Comparison of ENCODE assay signal across 32 cellular contexts in the genomic region with DNA sequence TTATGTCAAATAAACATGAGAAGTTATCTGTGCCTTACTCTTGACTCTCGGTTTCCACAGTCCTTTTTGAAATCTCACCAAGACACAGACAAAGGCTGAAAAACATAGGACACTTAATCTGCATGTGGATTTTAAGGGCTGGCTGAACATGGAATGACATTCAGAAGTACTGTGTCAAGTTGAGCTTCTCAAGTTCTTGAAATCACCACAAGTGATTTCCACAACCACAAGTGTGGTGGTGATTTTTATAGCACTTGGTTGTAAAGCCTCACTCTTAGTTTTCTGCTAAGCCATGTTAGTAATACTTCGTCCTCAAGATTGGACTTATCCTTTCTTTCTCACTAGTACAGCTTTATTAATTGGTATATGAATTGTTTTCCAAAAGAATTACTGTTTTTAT. TPM values are rescaled to one million over a fixed set of nuclear protein-coding genes. Genes with fewer than 3 reads are reported as not detected.
"Had no signal": no experiment of that assay in that cellular context is flagged by ENCODE, and none has a peak within 500 bp of the region (broad histone marks: within the 10 kb centered on the region; RNA-seq: fewer than 3 reads in every experiment).

No MANE protein-coding gene starts in this region.

- H3K36me3 ChIP-seq: ascending aorta, breast epithelium, cardiac muscle cell, colonic mucosa, esophagus muscularis mucosa, gastrocnemius medialis, heart left ventricle had no signal

- H3K27me3 ChIP-seq: ascending aorta, breast epithelium, colonic mucosa, esophagus muscularis mucosa, foreskin keratinocyte, gastrocnemius medialis, heart left ventricle had no signal

- H3K9me3 ChIP-seq: colonic mucosa, esophagus muscularis mucosa, gastrocnemius medialis had no signal

- DNase-seq: activated CD4-positive, alpha-beta memory T cell treated with anti-CD3 and anti-CD28 coated beads for 36 hours; activated CD4-positive, alpha-beta T cell treated with anti-CD3 and anti-CD28 coated beads for 36 hours; activated CD4-positive, alpha-beta T cell treated with anti-CD3 and anti-CD28 coated beads, Interleukin-2, amount 10 ng/mL, durations not matched to agents 24 days and 14 days; activated CD4-positive, CD25-positive, alpha-beta regulatory T cell; activated CD4-positive, CD25-positive, alpha-beta regulatory T cell treated with anti-CD3 and anti-CD28 coated beads, Interleukin-2, amount 50 U/mL, for 72 hours; activated CD8-positive, alpha-beta memory T cell treated with anti-CD3 and anti-CD28 coated beads, Interleukin-2, amount 10 ng/mL, durations not matched to agents 7 days and 5 days; activated CD8-positive, alpha-beta memory T cell treated with anti-CD3 and anti-CD28 coated beads, Interleukin-2, amount 50 U/mL, for 4 hours; activated CD8-positive, alpha-beta T cell treated with anti-CD3 and anti-CD28 coated beads, Interleukin-2, amount 10 ng/mL, durations not matched to agents 7 days and 5 days; activated gamma-delta T cell; activated naive CD4-positive, alpha-beta T cell; activated naive CD4-positive, alpha-beta T cell treated with anti-CD3 and anti-CD28 coated beads, Interleukin-2, amount 10 ng/mL, durations not matched to agents 7 days and 5 days; activated naive CD8-positive, alpha-beta T cell treated with anti-CD3 and anti-CD28 coated beads, Interleukin-2, amount 10 ng/mL, durations not matched to agents 7 days and 5 days; activated T-cell treated with anti-CD3 and anti-CD28 coated beads, Interleukin-2, amount 50 U/mL, for 24 hours; activated T-cell treated with anti-CD3 and anti-CD28 coated beads, Interleukin-2, amount 50 U/mL, for 72 hours; central memory CD4-positive, alpha-beta T cell; cerebellar nuclear complex; colonic mucosa; effector memory CD4-positive, alpha-beta T cell; erythroblast; foreskin keratinocyte; gastrocnemius medialis; glutamatergic neuron; heart left ventricle; T-helper 1 cell; T-helper 17 cell; T1000 had no signal

- H3K4me3 ChIP-seq: ascending aorta, breast epithelium, cardiac muscle cell, colonic mucosa, esophagus muscularis mucosa, gastrocnemius medialis, heart left ventricle had no signal

- H3K4me1 ChIP-seq: ascending aorta, breast epithelium, colonic mucosa, foreskin keratinocyte, gastrocnemius medialis, heart left ventricle had no signal

- H3K27ac ChIP-seq: ascending aorta, breast epithelium, cardiac muscle cell, colonic mucosa, esophagus muscularis mucosa, foreskin keratinocyte, gastrocnemius medialis, heart left ventricle had no signal

- ATAC-seq: activated CD4-positive, alpha-beta T cell treated with anti-CD3 and anti-CD28 coated beads for 36 hours; activated CD8-positive, alpha-beta memory T cell treated with anti-CD3 and anti-CD28 coated beads, Interleukin-2, amount 10 ng/mL, durations not matched to agents 7 days and 5 days; activated CD8-positive, alpha-beta T cell treated with anti-CD3 and anti-CD28 coated beads, Interleukin-2, amount 10 ng/mL, durations not matched to agents 7 days and 5 days; activated naive CD4-positive, alpha-beta T cell treated with anti-CD3 and anti-CD28 coated beads, Interleukin-2, amount 50 U/mL, for 72 hours; activated T-cell treated with anti-CD3 and anti-CD28 coated beads, Interleukin-2, amount 50 U/mL, for 72 hours; foreskin keratinocyte; gastrocnemius medialis; heart left ventricle; T-helper 17 cell had no signal

RNA-seq across cellular contexts. Expression of a gene that starts 29.6 kb away (rescaled TPM):
- total RNA-seq: activated CD4-positive, alpha-beta memory T cell treated with anti-CD3 and anti-CD28 coated beads for 36 hours; activated CD4-positive, alpha-beta T cell treated with anti-CD3 and anti-CD28 coated beads for 36 hours; activated CD8-positive, alpha-beta memory T cell treated with anti-CD3 and anti-CD28 coated beads for 36 hours; activated CD8-positive, alpha-beta T cell treated with anti-CD3 and anti-CD28 coated beads, Interleukin-2, amount 10 ng/mL, durations not matched to agents 7 days and 5 days; activated naive CD4-positive, alpha-beta T cell treated with anti-CD3 and anti-CD28 coated beads, Interleukin-2, amount 50 U/mL, for 72 hours; activated naive CD8-positive, alpha-beta T cell treated with anti-CD3 and anti-CD28 coated beads, Interleukin-2, amount 10 ng/mL, durations not matched to agents 7 days and 5 days; activated T-cell treated with anti-CD3 and anti-CD28 coated beads, Interleukin-2, amount 50 U/mL, for 72 hours had no signal
